ENCODE assay signal across 20 cellular contexts in the genomic region with DNA sequence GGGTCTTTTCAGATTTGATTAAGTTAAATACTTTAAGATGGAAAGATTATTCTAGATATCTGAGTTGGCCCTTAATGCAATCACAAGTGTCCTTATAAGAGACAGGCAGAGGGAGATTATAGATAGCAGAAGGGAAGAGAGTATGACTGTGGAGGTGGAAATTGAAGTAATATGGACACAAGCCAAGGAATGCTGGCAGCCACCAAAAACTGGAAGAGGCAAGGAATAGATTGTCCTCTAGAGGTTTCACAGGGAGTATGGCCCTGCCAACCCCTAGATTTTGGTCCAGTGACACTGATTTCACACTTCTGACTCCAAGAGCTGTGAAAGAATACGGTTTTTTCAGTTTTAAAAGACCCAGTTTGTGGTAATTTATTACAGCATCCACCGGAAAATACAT.
DNase-seq lines count a peak whose midpoint lies in the region; ATAC-seq and TF ChIP-seq lines count a peak whose summit lies in the region.
"Had no signal": no experiment of that assay in that cellular context is flagged by ENCODE, and none has a peak within 500 bp of the region (broad histone marks: within the 10 kb centered on the region; RNA-seq: fewer than 3 reads in every experiment).

No MANE protein-coding gene starts in this region.

- 0 out of 2 replicates have a peak overlapping the region, but pooled peaks have one; percentile 5 for H2AFZ ChIP-seq in DND-41 (ENCODE audit: low read depth, low read length)
- H2AFZ ChIP-seq: GM23248 had no signal

- no peaks in the 10 kb centered on the region for H4K20me1 ChIP-seq in DND-41 (ENCODE audit: insufficient read depth, low read length)

- peaks cover 2% of the 10 kb centered on the region for H3K9me3 ChIP-seq in DND-41 (ENCODE audit: insufficient read depth, low read length, severe bottlenecking)
- H3K9me3 ChIP-seq: A549, Caco-2 had no signal

- POLR2A ChIA-PET in WTC11 (lab: Charles Lee) = no interaction called here

- no peaks in the 10 kb centered on the region for H3K4me1 ChIP-seq in DND-41 (ENCODE audit: insufficient read depth, low read length)
- H3K4me1 ChIP-seq: A549, Caco-2 had no signal

- ATAC-seq in DND-41 (ENCODE audit: insufficient read depth, low read depth) (no peak), WTC11 (no peak), GM21515 (IDR thresholded peaks at IDR 0.05; ENCODE audit: unreplicated experiment) (no peak)
- ATAC-seq: A549, HepG2 had no signal

- H3K79me2 ChIP-seq in DND-41 (ENCODE audit: insufficient read depth, low read length) = no peaks in the 10 kb centered on the region

- H3K9ac ChIP-seq in DND-41 (ENCODE audit: low read depth, low read length) = no peak overlapping the region
- H3K9ac ChIP-seq: GM23248 had no signal

- H3K36me3 Mint-ChIP-seq in WTC11 = no peaks in the 10 kb centered on the region
- H3K36me3 Mint-ChIP-seq: IgD-negative memory B cell had no signal

- H3K4me1 Mint-ChIP-seq in WTC11 = peaks cover 25% of the 10 kb centered on the region
- H3K4me1 Mint-ChIP-seq: IgD-negative memory B cell had no signal

- peak overlapping the region; percentile 47 for H3K27ac Mint-ChIP-seq in WTC11
- H3K27ac Mint-ChIP-seq: CD4-positive, alpha-beta T cell; IgD-negative memory B cell had no signal

- H3K4me3 ChIP-seq in DND-41 (ENCODE audit: low read depth in 1 of 2, low read length in 2 of 2) = no peak overlapping the region
- H3K4me3 ChIP-seq: A549, GM23248 had no signal

- H3K4me3 Mint-ChIP-seq in WTC11 = no peak overlapping the region
- H3K4me3 Mint-ChIP-seq: CD4-positive, alpha-beta T cell; IgD-negative memory B cell had no signal

- H3K9me3 Mint-ChIP-seq in WTC11 = peaks cover 11% of the 10 kb centered on the region

- no peaks in the 10 kb centered on the region for H3K27me3 ChIP-seq in DND-41 (ENCODE audit: insufficient read depth, low read length, poor library complexity)

- DNase-seq in DMS 273 (lab: John Stamatoyannopoulos, UW; ENCODE audit: unreplicated experiment) (peak; percentile 20), DMS 273 treated with DMSO at 0.1 percent for 48 hours (lab: John Stamatoyannopoulos, UW) (no peak), DND-41 (no peak), NCI-H69 (lab: John Stamatoyannopoulos, UW) (peak; percentile 2), WTC11 (ENCODE audit: low spot score) (no peak), HPDE6-E6E7 (ENCODE audit: extremely low spot score) (no peak)
- DNase-seq: AML-193; Caco-2; CD4-positive, alpha-beta T cell; DMS53; GDM1; GM23248; HCEC 1CT; KBM-7 had no signal

- TF ChIP-seq CTCF in DND-41 (IDR thresholded peaks at IDR 0.05; ENCODE audit: borderline replicate concordance, extremely low read depth, low read length, poor library complexity, severe bottlenecking) = no peak
- no peak for TF ChIP-seq CTCF in WTC11 (IDR thresholded peaks at IDR 0.05)

- H3K27ac ChIP-seq in DND-41 (ENCODE audit: low read length) = no peak overlapping the region
- H3K27ac ChIP-seq: 22Rv1, A549, C4-2B, GM23248 had no signal

- no peaks in the 10 kb centered on the region for H3K36me3 ChIP-seq in DND-41 (ENCODE audit: insufficient read depth, low read length)

- CTCF ChIA-PET in WTC11 (lab: Charles Lee) = no interaction called here

- H3K4me2 ChIP-seq in DND-41 (ENCODE audit: insufficient read depth, low read length) = no peak overlapping the region
- H3K4me2 ChIP-seq: A549 had no signal

- no peaks in the 10 kb centered on the region for H3K27me3 Mint-ChIP-seq in WTC11 (ENCODE audit: low read depth)
- H3K27me3 Mint-ChIP-seq: CD4-positive, alpha-beta T cell; IgD-negative memory B cell had no signal

TF ChIP-seq in WTC11, 78 proteins besides CTCF, POLR2A, EP300 and RAD21:
- TF ChIP-seq CREM (CRISPR knock-in tag; IDR thresholded peaks at IDR 0.05) = no peak
- TF ChIP-seq, protein P1, sequence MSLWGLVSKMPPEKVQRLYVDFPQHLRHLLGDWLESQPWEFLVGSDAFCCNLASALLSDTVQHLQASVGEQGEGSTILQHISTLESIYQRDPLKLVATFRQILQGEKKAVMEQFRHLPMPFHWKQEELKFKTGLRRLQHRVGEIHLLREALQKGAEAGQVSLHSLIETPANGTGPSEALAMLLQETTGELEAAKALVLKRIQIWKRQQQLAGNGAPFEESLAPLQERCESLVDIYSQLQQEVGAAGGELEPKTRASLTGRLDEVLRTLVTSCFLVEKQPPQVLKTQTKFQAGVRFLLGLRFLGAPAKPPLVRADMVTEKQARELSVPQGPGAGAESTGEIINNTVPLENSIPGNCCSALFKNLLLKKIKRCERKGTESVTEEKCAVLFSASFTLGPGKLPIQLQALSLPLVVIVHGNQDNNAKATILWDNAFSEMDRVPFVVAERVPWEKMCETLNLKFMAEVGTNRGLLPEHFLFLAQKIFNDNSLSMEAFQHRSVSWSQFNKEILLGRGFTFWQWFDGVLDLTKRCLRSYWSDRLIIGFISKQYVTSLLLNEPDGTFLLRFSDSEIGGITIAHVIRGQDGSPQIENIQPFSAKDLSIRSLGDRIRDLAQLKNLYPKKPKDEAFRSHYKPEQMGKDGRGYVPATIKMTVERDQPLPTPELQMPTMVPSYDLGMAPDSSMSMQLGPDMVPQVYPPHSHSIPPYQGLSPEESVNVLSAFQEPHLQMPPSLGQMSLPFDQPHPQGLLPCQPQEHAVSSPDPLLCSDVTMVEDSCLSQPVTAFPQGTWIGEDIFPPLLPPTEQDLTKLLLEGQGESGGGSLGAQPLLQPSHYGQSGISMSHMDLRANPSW (CRISPR knock-in tag; conservative IDR thresholded peaks at IDR 0.05; ENCODE audit: low read depth) = no peak
- TF ChIP-seq ZNF423 (CRISPR knock-in tag; IDR thresholded peaks at IDR 0.05) = no peak
- TF ChIP-seq GTF2I (CRISPR knock-in tag; conservative IDR thresholded peaks at IDR 0.05) = no peak
- TF ChIP-seq, protein P2, sequence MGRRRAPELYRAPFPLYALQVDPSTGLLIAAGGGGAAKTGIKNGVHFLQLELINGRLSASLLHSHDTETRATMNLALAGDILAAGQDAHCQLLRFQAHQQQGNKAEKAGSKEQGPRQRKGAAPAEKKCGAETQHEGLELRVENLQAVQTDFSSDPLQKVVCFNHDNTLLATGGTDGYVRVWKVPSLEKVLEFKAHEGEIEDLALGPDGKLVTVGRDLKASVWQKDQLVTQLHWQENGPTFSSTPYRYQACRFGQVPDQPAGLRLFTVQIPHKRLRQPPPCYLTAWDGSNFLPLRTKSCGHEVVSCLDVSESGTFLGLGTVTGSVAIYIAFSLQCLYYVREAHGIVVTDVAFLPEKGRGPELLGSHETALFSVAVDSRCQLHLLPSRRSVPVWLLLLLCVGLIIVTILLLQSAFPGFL (CRISPR knock-in tag; IDR thresholded peaks at IDR 0.05; ENCODE audit: borderline replicate concordance) = no peak
- no peak for TF ChIP-seq TP53 (CRISPR knock-in tag; IDR thresholded peaks at IDR 0.05)
- no peak for TF ChIP-seq SP1 (CRISPR knock-in tag; conservative IDR thresholded peaks at IDR 0.05)
- no peak for TF ChIP-seq ZNF512 (CRISPR knock-in tag; IDR thresholded peaks at IDR 0.05; ENCODE audit: borderline replicate concordance)
- no peak for TF ChIP-seq ZNF416 (CRISPR knock-in tag; IDR thresholded peaks at IDR 0.05)
- TF ChIP-seq, protein P3, sequence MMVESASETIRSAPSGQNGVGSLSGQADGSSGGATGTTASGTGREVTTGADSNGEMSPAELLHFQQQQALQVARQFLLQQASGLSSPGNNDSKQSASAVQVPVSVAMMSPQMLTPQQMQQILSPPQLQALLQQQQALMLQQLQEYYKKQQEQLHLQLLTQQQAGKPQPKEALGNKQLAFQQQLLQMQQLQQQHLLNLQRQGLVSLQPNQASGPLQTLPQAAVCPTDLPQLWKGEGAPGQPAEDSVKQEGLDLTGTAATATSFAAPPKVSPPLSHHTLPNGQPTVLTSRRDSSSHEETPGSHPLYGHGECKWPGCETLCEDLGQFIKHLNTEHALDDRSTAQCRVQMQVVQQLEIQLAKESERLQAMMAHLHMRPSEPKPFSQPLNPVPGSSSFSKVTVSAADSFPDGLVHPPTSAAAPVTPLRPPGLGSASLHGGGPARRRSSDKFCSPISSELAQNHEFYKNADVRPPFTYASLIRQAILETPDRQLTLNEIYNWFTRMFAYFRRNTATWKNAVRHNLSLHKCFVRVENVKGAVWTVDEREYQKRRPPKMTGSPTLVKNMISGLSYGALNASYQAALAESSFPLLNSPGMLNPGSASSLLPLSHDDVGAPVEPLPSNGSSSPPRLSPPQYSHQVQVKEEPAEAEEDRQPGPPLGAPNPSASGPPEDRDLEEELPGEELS (CRISPR knock-in tag; IDR thresholded peaks at IDR 0.05) = no peak

Comparison
In these comparisons a context has a peak if more than half of its experiments do, and no peak if none do; other contexts are left out.
1. DNase-seq: peak in DMS 273 (single experiment) and NCI-H69 (single experiment); none in DMS 273 treated with DMSO at 0.1 percent for 48 hours (single experiment), DND-41 (single experiment), WTC11 (single experiment) and HPDE6-E6E7 (single experiment).